In genomic region chr3:88988906-88989305, GRCh38 we compare ENCODE assay signal across 22 cellular contexts.
DNase-seq lines count a peak whose midpoint lies in the region; ATAC-seq and TF ChIP-seq lines count a peak whose summit lies in the region.
"Had no signal": no experiment of that assay in that cellular context is flagged by ENCODE, and none has a peak within 500 bp of the region (broad histone marks: within the 10 kb centered on the region; RNA-seq: fewer than 3 reads in every experiment).

No MANE protein-coding gene starts in this region.

- intact Hi-C loops in MCF 10A (cut with micrococcal nuclease) (no loop called here), breast epithelium (cut with DNase I; ENCODE audit: low total_unique reads) (no loop called here)

- ATAC-seq in HG03045 (IDR thresholded peaks at IDR 0.05; ENCODE audit: unreplicated experiment) (no peak), GM21529 (IDR thresholded peaks at IDR 0.05; ENCODE audit: unreplicated experiment) (no peak), GM18520 (IDR thresholded peaks at IDR 0.05; ENCODE audit: unreplicated experiment) (no peak)
- ATAC-seq: HCT116, HepG2 had no signal

- H3K4me1 Mint-ChIP-seq in MCF 10A (ENCODE audit: insufficient read depth, unreplicated experiment) = peaks cover 16% of the 10 kb centered on the region

- H3K4me3 ChIP-seq in breast epithelium (no peak overlapping the region), choroid plexus epithelial cell (ENCODE audit: low read depth, low read length) (no peak overlapping the region)
- H3K4me3 ChIP-seq: GM23338, PC-9, SJSA1 had no signal

- H3K4me1 ChIP-seq in breast epithelium = no peaks in the 10 kb centered on the region

- H3K36me3 Mint-ChIP-seq in MCF 10A (ENCODE audit: insufficient read depth, unreplicated experiment) = no peaks in the 10 kb centered on the region

- no peaks in the 10 kb centered on the region for H3K9me3 ChIP-seq in breast epithelium
- H3K9me3 ChIP-seq: SJSA1 had no signal

- H3K36me3 ChIP-seq in breast epithelium = no peaks in the 10 kb centered on the region
- H3K36me3 ChIP-seq: SJSA1 had no signal

- H3K27ac ChIP-seq in breast epithelium = no peak overlapping the region
- H3K27ac ChIP-seq: 22Rv1, C4-2B, PC-9, SJSA1 had no signal

- TF ChIP-seq CTCF in MCF 10A (IDR thresholded peaks at IDR 0.05; ENCODE audit: unreplicated experiment) (no peak), breast epithelium (IDR thresholded peaks at IDR 0.05) (no peak), choroid plexus epithelial cell (conservative IDR thresholded peaks at IDR 0.05; ENCODE audit: low read depth, low read length) (no peak)

- no peaks in the 10 kb centered on the region for H3K9me3 Mint-ChIP-seq in MCF 10A (ENCODE audit: unreplicated experiment)
- H3K9me3 Mint-ChIP-seq: GM23338 had no signal

- H3K27me3 ChIP-seq in breast epithelium = no peaks in the 10 kb centered on the region
- H3K27me3 ChIP-seq: SJSA1 had no signal

- TF ChIP-seq POLR2A in breast epithelium (IDR thresholded peaks at IDR 0.05) = no peak

- CTCF ChIA-PET in MCF 10A (lab: Yijun Ruan, JAX) = interaction anchor here (1.0 to 2.3 kb wide), 3 partner anchors 9 to 769 kb away, joined by 3 to 9 read pairs (median 6); no protein-coding TSS in a partner anchor

- no TSS peak for BruUV-seq in MCF 10A (replicated peaks; lab: Mats Ljungman, UMichigan)

- H3K4me3 Mint-ChIP-seq in MCF 10A (ENCODE audit: unreplicated experiment) = no peak overlapping the region
- H3K4me3 Mint-ChIP-seq: GM23338 had no signal

- POLR2A ChIA-PET in MCF 10A (lab: Yijun Ruan, JAX) = no interaction called here

- no peaks in the 10 kb centered on the region for H3K27me3 Mint-ChIP-seq in MCF 10A (ENCODE audit: insufficient read depth, unreplicated experiment)

- H3K27ac Mint-ChIP-seq in MCF 10A (ENCODE audit: low read depth, unreplicated experiment) = no peak overlapping the region
- H3K27ac Mint-ChIP-seq: GM23338 had no signal

- DNase-seq in MCF 10A (ENCODE audit: unreplicated experiment) = peak; percentile 16
- DNase-seq in breast epithelium (ENCODE audit: low spot score in 2 of 2) = no peak
- DNase-seq in choroid plexus epithelial cell (ENCODE audit: low read depth) = peak; percentile 10
- peak; percentile 37 for DNase-seq in kidney tubule cell (ENCODE audit: low spot score)
- no peak for DNase-seq in HuH-7 (ENCODE audit: low spot score)
- DNase-seq: AML-193, DMS79 treated with DMSO at 0.1 percent for 48 hours, KG1, NCI-H1417, NCI-H187 treated with DMSO at 0.1 percent for 48 hours, NCI-H345, NCI-H526, PC-9 had no signal

Comparison
In these comparisons a context has a peak if more than half of its experiments do, and no peak if none do; other contexts are left out.
1. DNase-seq: peak in MCF 10A (single experiment), choroid plexus epithelial cell (single experiment) and kidney tubule cell (single experiment); none in breast epithelium (0 of 2) and HuH-7 (single experiment).